In the genomic region with DNA sequence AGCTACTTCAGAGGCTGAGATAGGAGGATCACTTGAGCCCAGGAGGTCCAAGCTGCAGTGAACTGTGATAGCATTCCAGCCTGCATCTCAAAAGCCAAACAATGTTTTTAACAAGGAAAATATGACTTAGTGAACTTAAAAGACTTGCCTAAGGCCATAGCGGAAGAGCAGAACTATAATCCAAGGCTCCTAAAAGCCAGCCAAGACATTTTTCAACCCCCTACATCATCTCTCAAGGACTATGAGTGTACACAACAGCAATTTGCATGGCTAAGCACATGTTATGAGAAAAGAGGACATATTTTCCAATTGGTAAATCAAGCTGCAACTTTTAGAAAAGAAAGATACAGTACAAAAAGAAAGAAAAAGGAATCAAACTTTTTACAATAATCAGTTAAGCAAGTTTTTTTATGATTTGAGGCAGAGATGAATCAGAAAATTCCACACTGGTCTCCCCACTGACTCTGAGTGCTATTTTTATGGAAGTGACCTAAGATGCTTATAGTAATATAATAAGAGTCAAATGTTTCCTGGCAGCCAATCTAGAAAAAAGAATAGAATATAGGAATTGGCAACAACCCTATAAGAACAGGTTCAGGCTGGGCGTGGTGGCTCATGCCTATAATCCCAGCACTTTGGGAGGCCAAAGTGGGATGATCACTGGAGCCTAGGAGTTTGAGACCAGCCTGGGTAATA, we compare ENCODE assay signal across 1 cellular context.
TF ChIP-seq lines count a peak whose summit lies in the region.

No MANE protein-coding gene starts in this region.

TF ChIP-seq in A549, 52 proteins besides CTCF, POLR2A, EP300 and RAD21 (continued from another document):
- TF ChIP-seq HOXB13 (CRISPR knock-in tag; IDR thresholded peaks at IDR 0.05; ENCODE audit: low read depth), result no peak
